ENCODE assay signal across 8 cellular contexts in the genomic region with DNA sequence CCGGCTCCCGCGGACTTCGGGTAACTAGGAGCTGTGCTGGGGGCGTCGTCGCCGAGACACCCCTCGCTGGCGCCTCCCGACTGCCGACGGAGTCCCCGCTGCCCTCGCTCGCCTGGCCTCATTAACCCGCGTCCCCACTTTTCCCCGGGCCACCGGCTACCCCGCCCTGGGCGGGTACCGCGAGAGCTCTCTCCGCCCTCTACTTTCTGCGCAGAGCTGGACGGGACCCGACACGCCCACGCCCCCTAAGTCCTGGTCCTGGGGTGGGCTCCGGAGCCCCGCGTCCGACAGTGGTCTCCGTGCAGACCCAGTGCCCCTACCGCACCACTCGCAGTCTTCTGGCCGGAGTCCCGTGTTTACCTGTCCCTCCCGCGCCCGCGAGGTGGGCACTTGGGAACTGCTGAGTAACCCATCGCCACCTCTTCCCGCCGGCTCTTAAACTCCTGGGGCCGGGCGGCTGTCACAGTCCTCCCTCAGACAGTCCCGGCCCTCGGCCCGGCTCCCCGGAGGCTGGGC. TPM values are rescaled to one million over a fixed set of nuclear protein-coding genes. Genes with fewer than 3 reads are reported as not detected.
A peak's percentile ranks its signal among the peaks of the same experiment; 100 is the strongest.
DNase-seq lines count a peak whose midpoint lies in the region; ATAC-seq, FAIRE-seq and TF ChIP-seq lines count a peak whose summit lies in the region.

No MANE protein-coding gene starts in this region.

- no peak overlapping the region for H3K14ac ChIP-seq in neuronal stem cell (ENCODE audit: low read length)

- no peak overlapping the region for H4K8ac ChIP-seq in neuronal stem cell (ENCODE audit: low read depth, low read length)

- peak overlapping the region; percentile 94 for H2BK15ac ChIP-seq in neuronal stem cell (ENCODE audit: low read length)

- no CpG with 5 or more reads among the region's 52 CpGs for WGBS in neuronal stem cell (ENCODE audit: extremely low coverage in 2 of 2, insufficient read length in 2 of 2, insufficient replicate concordance in 1 of 2), 2 donors

- peaks cover 4% of the 10 kb centered on the region for H3K79me1 ChIP-seq in neuronal stem cell (ENCODE audit: low read depth, low read length)

- DNase-seq in Daoy (ENCODE audit: low read depth) (peak; percentile 75), fibroblast of peridontal ligament (ENCODE audit: extremely low read depth) (peak; percentile 41), neuronal stem cell (ENCODE audit: low spot score) (peak; percentile 81), urothelium cell line (ENCODE audit: low spot score) (peak; percentile 67)
- DNase-seq in activated T-helper 1 cell treated with anti-CD3 and anti-CD28 coated beads, Interleukin-12 subunit alpha, Interleukin-12 subunit beta, Interleukin-2, Interleukin-4 antibody, amounts not matched to agents 30 ng/mL and 10 ng/mL and 1 ng/mL, durations not matched to agents 14 hours and 24 hours and 36 hours (ENCODE audit: low spot score) = peak; percentile 73

- H3K9ac ChIP-seq in OCI-LY1 (ENCODE audit: low read length) = peak overlapping the region; percentile 67
- peak overlapping the region; percentile 90 for H3K9ac ChIP-seq in neuronal stem cell (ENCODE audit: low read depth, low read length, poor library complexity)

- H3K4me2 ChIP-seq in OCI-LY1 (ENCODE audit: low read length) = peak overlapping the region; percentile 91
- H3K4me2 ChIP-seq in neuronal stem cell (ENCODE audit: insufficient read depth, low read length, poor library complexity, severe bottlenecking) = peak overlapping the region; percentile 99

- TF ChIP-seq CTCF in OCI-LY1 (IDR thresholded peaks at IDR 0.05; ENCODE audit: low read length) = no peak

- H3K9me3 ChIP-seq in OCI-LY1 (ENCODE audit: low read length) = no peaks in the 10 kb centered on the region
- peaks cover 0 to 1% of the 10 kb centered on the region in 2 donors for H3K9me3 ChIP-seq in neuronal stem cell (replicated peaks in 1 of 2; ENCODE audit: control insufficient read depth in 2 of 2, insufficient read depth in 1 of 2, low read depth in 1 of 2, low read length in 2 of 2)

- H2BK120ac ChIP-seq in neuronal stem cell (ENCODE audit: low read depth, low read length) = peak overlapping the region; percentile 23

- peak overlapping the region; percentile 66 for H3K4me3 ChIP-seq in OCI-LY1 (ENCODE audit: low read depth, low read length, poor library complexity, severe bottlenecking)
- peak overlapping the region; percentile 61 to 83 for H3K4me3 ChIP-seq in neuronal stem cell (ENCODE audit: low read length in 2 of 2)

- H3K27ac ChIP-seq in OCI-LY1 (ENCODE audit: low read depth, low read length, poor library complexity, severe bottlenecking) (peak overlapping the region; percentile 23), neuronal stem cell (replicated peaks; ENCODE audit: low read length) (peak overlapping the region; percentile 89)

- H3K4me1 ChIP-seq in OCI-LY1 (ENCODE audit: insufficient read depth, low read length, severe bottlenecking) (peaks cover 60% of the 10 kb centered on the region), neuronal stem cell (ENCODE audit: control insufficient read depth in 2 of 2, insufficient read depth in 1 of 2, low read depth in 1 of 2, low read length in 2 of 2) (peaks cover 20 to 26% of the 10 kb centered on the region in 2 donors)

- H2BK5ac ChIP-seq in neuronal stem cell (ENCODE audit: low read length) = peak overlapping the region; percentile 96

- H3F3A ChIP-seq in OCI-LY1 (ENCODE audit: insufficient read depth, low read length) = peaks cover 20% of the 10 kb centered on the region

- H3K4ac ChIP-seq in neuronal stem cell (ENCODE audit: low read length) = no peak overlapping the region

- no peak for FAIRE-seq in urothelium cell line (lab: Jason Lieb, UNC)

- H3K4me1 Mint-ChIP-seq in activated T-helper 1 cell treated with anti-CD3 and anti-CD28 coated beads, Interleukin-12 subunit alpha, Interleukin-12 subunit beta, Interleukin-2, Interleukin-4 antibody, amounts not matched to agents 30 ng/mL and 10 ng/mL and 1 ng/mL, durations not matched to agents 14 hours and 24 hours and 36 hours (ENCODE audit: low read depth) = peaks cover 67% of the 10 kb centered on the region

- H3K79me2 ChIP-seq in OCI-LY1 (ENCODE audit: insufficient read depth, low read length) = peaks cover 2% of the 10 kb centered on the region

- H3K23ac ChIP-seq in neuronal stem cell (ENCODE audit: low read depth, low read length, poor library complexity) = peak overlapping the region; percentile 52

- no peaks in the 10 kb centered on the region for H3K9me2 ChIP-seq in OCI-LY1 (ENCODE audit: low read depth, low read length)

- ATAC-seq in HG03025 (IDR thresholded peaks at IDR 0.05; ENCODE audit: low FRiP score, unreplicated experiment) (peak; percentile 1), GM21737 (IDR thresholded peaks at IDR 0.05; ENCODE audit: unreplicated experiment) (no peak)

- H3K18ac ChIP-seq in neuronal stem cell (ENCODE audit: low read length) = peak overlapping the region; percentile 94

- no peaks in the 10 kb centered on the region for H3K9me3 Mint-ChIP-seq in activated T-helper 1 cell treated with anti-CD3 and anti-CD28 coated beads, Interleukin-12 subunit alpha, Interleukin-12 subunit beta, Interleukin-2, Interleukin-4 antibody, amounts not matched to agents 30 ng/mL and 10 ng/mL and 1 ng/mL, durations not matched to agents 14 hours and 24 hours and 36 hours

- no peaks in the 10 kb centered on the region for H4K20me1 ChIP-seq in OCI-LY1 (ENCODE audit: insufficient read depth, low read length)

- no peaks in the 10 kb centered on the region for H3K27me3 ChIP-seq in OCI-LY1 (ENCODE audit: insufficient read depth, low read length)
- H3K27me3 ChIP-seq in neuronal stem cell (ENCODE audit: control insufficient read depth in 3 of 3, insufficient read depth in 3 of 3, low read depth in 1 of 3, low read length in 3 of 3) = no peaks in the 10 kb centered on the region

- intact Hi-C loops in activated T-helper 1 cell treated with anti-CD3 and anti-CD28 coated beads, Interleukin-12 subunit alpha, Interleukin-12 subunit beta, Interleukin-2, Interleukin-4 antibody, amounts not matched to agents 30 ng/mL and 10 ng/mL and 1 ng/mL, durations not matched to agents 14 hours and 24 hours and 36 hours (cut with micrococcal nuclease) = loop anchor here (1.0 to 5.0 kb wide), 4 partner anchors 15 to 566 kb away; a partner anchor contains a TSS

- H2BK12ac ChIP-seq in neuronal stem cell (ENCODE audit: low read length) = no peak overlapping the region

- no peaks in the 10 kb centered on the region for H3K27me3 Mint-ChIP-seq in activated T-helper 1 cell treated with anti-CD3 and anti-CD28 coated beads, Interleukin-12 subunit alpha, Interleukin-12 subunit beta, Interleukin-2, Interleukin-4 antibody, amounts not matched to agents 30 ng/mL and 10 ng/mL and 1 ng/mL, durations not matched to agents 14 hours and 24 hours and 36 hours (ENCODE audit: insufficient read depth)

- peak overlapping the region; percentile 97 for H3K4me3 Mint-ChIP-seq in activated T-helper 1 cell treated with anti-CD3 and anti-CD28 coated beads, Interleukin-12 subunit alpha, Interleukin-12 subunit beta, Interleukin-2, Interleukin-4 antibody, amounts not matched to agents 30 ng/mL and 10 ng/mL and 1 ng/mL, durations not matched to agents 14 hours and 24 hours and 36 hours

- H3K36me3 Mint-ChIP-seq in activated T-helper 1 cell treated with anti-CD3 and anti-CD28 coated beads, Interleukin-12 subunit alpha, Interleukin-12 subunit beta, Interleukin-2, Interleukin-4 antibody, amounts not matched to agents 30 ng/mL and 10 ng/mL and 1 ng/mL, durations not matched to agents 14 hours and 24 hours and 36 hours (ENCODE audit: low read depth) = peaks cover 34% of the 10 kb centered on the region

- H2AK5ac ChIP-seq in neuronal stem cell (ENCODE audit: low read depth, low read length) = peak overlapping the region; percentile 88

- H2AFZ ChIP-seq in OCI-LY1 (ENCODE audit: low read length) = no peak overlapping the region
- peak overlapping the region; percentile 87 for H2AFZ ChIP-seq in neuronal stem cell (ENCODE audit: low read length)

- no peak overlapping the region for H4K91ac ChIP-seq in neuronal stem cell (ENCODE audit: low read depth, low read length, poor library complexity)

- peaks cover 41% of the 10 kb centered on the region for H3K36me3 ChIP-seq in OCI-LY1 (ENCODE audit: insufficient read depth, low read length)
- peaks cover 27 to 40% of the 10 kb centered on the region in 2 donors for H3K36me3 ChIP-seq in neuronal stem cell (replicated peaks in 1 of 2; ENCODE audit: control insufficient read depth in 2 of 2, insufficient read depth in 2 of 2, low read length in 2 of 2)

- H3K27ac Mint-ChIP-seq in activated T-helper 1 cell treated with anti-CD3 and anti-CD28 coated beads, Interleukin-12 subunit alpha, Interleukin-12 subunit beta, Interleukin-2, Interleukin-4 antibody, amounts not matched to agents 30 ng/mL and 10 ng/mL and 1 ng/mL, durations not matched to agents 14 hours and 24 hours and 36 hours = peak overlapping the region; percentile 98

RNA-seq across cellular contexts. Expression of a gene that starts 0.4 kb away (rescaled TPM):
- total RNA-seq in Daoy (2014; rRNA removed; shearing (Covaris generic)) = 1.3 and 2.4 TPM in 2 replicates
- total RNA-seq in activated T-helper 1 cell treated with anti-CD3 and anti-CD28 coated beads, Interleukin-12 subunit alpha, Interleukin-12 subunit beta, Interleukin-2, Interleukin-4 antibody, amounts not matched to agents 30 ng/mL and 10 ng/mL and 1 ng/mL, durations not matched to agents 14 hours and 24 hours and 36 hours = 9.5 and 11.5 TPM in 2 replicates
- polyA plus RNA-seq in neuronal stem cell (2013, experiment 1 of 2) = 9.1 TPM
- polyA plus RNA-seq in neuronal stem cell (2013, experiment 2 of 2) = 8.3 TPM

RNA-seq across cellular contexts. Expression of a gene that starts 2.1 kb away (rescaled TPM):
- 2.9 and 10.2 TPM in 2 replicates for total RNA-seq in Daoy (2014; rRNA removed; shearing (Covaris generic))
- 5.2 and 5.4 TPM in 2 replicates for total RNA-seq in activated T-helper 1 cell treated with anti-CD3 and anti-CD28 coated beads, Interleukin-12 subunit alpha, Interleukin-12 subunit beta, Interleukin-2, Interleukin-4 antibody, amounts not matched to agents 30 ng/mL and 10 ng/mL and 1 ng/mL, durations not matched to agents 14 hours and 24 hours and 36 hours
- 4.5 TPM for polyA plus RNA-seq in neuronal stem cell (2013, experiment 1 of 2)
- 4.3 TPM for polyA plus RNA-seq in neuronal stem cell (2013, experiment 2 of 2)

RNA-seq across cellular contexts. Expression of a gene that starts 6.7 kb away (rescaled TPM):
- total RNA-seq in Daoy (2014; rRNA removed; shearing (Covaris generic)) = 697 and 1,346 TPM in 2 replicates
- 1,513 and 1,534 TPM in 2 replicates for total RNA-seq in activated T-helper 1 cell treated with anti-CD3 and anti-CD28 coated beads, Interleukin-12 subunit alpha, Interleukin-12 subunit beta, Interleukin-2, Interleukin-4 antibody, amounts not matched to agents 30 ng/mL and 10 ng/mL and 1 ng/mL, durations not matched to agents 14 hours and 24 hours and 36 hours
- 3,397 TPM for polyA plus RNA-seq in neuronal stem cell (2013, experiment 1 of 2)
- polyA plus RNA-seq in neuronal stem cell (2013, experiment 2 of 2) = 3,279 TPM

RNA-seq across cellular contexts. Expression of a gene that starts 8.8 kb away (rescaled TPM):
- 243 and 290 TPM in 2 replicates for total RNA-seq in Daoy (2014; rRNA removed; shearing (Covaris generic))
- total RNA-seq in activated T-helper 1 cell treated with anti-CD3 and anti-CD28 coated beads, Interleukin-12 subunit alpha, Interleukin-12 subunit beta, Interleukin-2, Interleukin-4 antibody, amounts not matched to agents 30 ng/mL and 10 ng/mL and 1 ng/mL, durations not matched to agents 14 hours and 24 hours and 36 hours = 17.6 and 18.2 TPM in 2 replicates
- polyA plus RNA-seq in neuronal stem cell (2013, experiment 1 of 2) = 76.6 TPM
- polyA plus RNA-seq in neuronal stem cell (2013, experiment 2 of 2) = 73.6 TPM

RNA-seq across cellular contexts. Expression of a gene that starts 14.8 kb away (rescaled TPM):
- 0.21 and 0.23 TPM in 2 replicates for total RNA-seq in Daoy (2014; rRNA removed; shearing (Covaris generic))
- total RNA-seq in activated T-helper 1 cell treated with anti-CD3 and anti-CD28 coated beads, Interleukin-12 subunit alpha, Interleukin-12 subunit beta, Interleukin-2, Interleukin-4 antibody, amounts not matched to agents 30 ng/mL and 10 ng/mL and 1 ng/mL, durations not matched to agents 14 hours and 24 hours and 36 hours = 4.4 and 5.2 TPM in 2 replicates
- polyA plus RNA-seq in neuronal stem cell (2013, experiment 1 of 2) = 24.4 TPM
- 25.2 TPM for polyA plus RNA-seq in neuronal stem cell (2013, experiment 2 of 2)
